ENCODE assay signal across 1 cellular context in the genomic region with DNA sequence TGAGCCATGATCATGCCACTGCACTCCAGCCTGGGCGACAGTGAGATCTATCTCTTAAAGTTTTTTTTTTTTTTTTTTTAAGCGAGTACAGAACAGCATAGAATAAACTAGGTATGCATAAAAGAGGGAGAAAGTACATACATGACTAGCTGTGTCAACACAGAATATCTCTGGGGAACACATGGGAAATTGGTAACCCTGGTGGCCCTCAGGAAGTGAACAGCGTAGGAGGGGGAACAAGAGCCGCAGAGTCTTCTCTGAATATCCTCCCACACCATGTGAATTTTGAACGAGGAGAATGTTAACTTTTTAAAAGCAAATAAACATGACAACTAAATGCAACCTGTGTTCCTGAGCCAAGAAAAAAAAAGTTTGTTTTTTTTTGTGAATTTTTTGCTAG.
TF ChIP-seq lines count a peak whose summit lies in the region.

No MANE protein-coding gene starts in this region.

TF ChIP-seq in GM12878, 131 proteins besides CTCF, POLR2A, EP300 and RAD21:
- TF ChIP-seq, protein P1, sequence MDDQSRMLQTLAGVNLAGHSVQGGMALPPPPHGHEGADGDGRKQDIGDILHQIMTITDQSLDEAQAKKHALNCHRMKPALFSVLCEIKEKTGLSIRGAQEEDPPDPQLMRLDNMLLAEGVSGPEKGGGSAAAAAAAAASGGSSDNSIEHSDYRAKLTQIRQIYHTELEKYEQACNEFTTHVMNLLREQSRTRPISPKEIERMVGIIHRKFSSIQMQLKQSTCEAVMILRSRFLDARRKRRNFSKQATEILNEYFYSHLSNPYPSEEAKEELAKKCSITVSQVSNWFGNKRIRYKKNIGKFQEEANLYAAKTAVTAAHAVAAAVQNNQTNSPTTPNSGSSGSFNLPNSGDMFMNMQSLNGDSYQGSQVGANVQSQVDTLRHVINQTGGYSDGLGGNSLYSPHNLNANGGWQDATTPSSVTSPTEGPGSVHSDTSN (IDR thresholded peaks at IDR 0.05; ENCODE audit: insufficient replicate concordance, low read depth, low read length), result no peak
- TF ChIP-seq, protein P2, sequence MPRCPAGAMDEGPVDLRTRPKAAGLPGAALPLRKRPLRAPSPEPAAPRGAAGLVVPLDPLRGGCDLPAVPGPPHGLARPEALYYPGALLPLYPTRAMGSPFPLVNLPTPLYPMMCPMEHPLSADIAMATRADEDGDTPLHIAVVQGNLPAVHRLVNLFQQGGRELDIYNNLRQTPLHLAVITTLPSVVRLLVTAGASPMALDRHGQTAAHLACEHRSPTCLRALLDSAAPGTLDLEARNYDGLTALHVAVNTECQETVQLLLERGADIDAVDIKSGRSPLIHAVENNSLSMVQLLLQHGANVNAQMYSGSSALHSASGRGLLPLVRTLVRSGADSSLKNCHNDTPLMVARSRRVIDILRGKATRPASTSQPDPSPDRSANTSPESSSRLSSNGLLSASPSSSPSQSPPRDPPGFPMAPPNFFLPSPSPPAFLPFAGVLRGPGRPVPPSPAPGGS (IDR thresholded peaks at IDR 0.05; ENCODE audit: borderline replicate concordance, insufficient read depth, low read depth, low read length, poor library complexity, severe bottlenecking), result peak; percentile 73
- TF ChIP-seq SMARCA5 (IDR thresholded peaks at IDR 0.05), result no peak
- TF ChIP-seq, protein P3, sequence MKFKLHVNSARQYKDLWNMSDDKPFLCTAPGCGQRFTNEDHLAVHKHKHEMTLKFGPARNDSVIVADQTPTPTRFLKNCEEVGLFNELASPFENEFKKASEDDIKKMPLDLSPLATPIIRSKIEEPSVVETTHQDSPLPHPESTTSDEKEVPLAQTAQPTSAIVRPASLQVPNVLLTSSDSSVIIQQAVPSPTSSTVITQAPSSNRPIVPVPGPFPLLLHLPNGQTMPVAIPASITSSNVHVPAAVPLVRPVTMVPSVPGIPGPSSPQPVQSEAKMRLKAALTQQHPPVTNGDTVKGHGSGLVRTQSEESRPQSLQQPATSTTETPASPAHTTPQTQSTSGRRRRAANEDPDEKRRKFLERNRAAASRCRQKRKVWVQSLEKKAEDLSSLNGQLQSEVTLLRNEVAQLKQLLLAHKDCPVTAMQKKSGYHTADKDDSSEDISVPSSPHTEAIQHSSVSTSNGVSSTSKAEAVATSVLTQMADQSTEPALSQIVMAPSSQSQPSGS (IDR thresholded peaks at IDR 0.05; ENCODE audit: low read length), result peak; percentile 44; the same call in 1 of the 2 replicates
- 0 out of 2 replicates have a peak, but pooled peaks have one; percentile 14 for TF ChIP-seq PAX5 (IDR thresholded peaks at IDR 0.05; ENCODE audit: borderline replicate concordance, low read depth, low read length)
- TF ChIP-seq MTA2 (IDR thresholded peaks at IDR 0.05; ENCODE audit: low read depth), result no peak
- TF ChIP-seq, protein P4, sequence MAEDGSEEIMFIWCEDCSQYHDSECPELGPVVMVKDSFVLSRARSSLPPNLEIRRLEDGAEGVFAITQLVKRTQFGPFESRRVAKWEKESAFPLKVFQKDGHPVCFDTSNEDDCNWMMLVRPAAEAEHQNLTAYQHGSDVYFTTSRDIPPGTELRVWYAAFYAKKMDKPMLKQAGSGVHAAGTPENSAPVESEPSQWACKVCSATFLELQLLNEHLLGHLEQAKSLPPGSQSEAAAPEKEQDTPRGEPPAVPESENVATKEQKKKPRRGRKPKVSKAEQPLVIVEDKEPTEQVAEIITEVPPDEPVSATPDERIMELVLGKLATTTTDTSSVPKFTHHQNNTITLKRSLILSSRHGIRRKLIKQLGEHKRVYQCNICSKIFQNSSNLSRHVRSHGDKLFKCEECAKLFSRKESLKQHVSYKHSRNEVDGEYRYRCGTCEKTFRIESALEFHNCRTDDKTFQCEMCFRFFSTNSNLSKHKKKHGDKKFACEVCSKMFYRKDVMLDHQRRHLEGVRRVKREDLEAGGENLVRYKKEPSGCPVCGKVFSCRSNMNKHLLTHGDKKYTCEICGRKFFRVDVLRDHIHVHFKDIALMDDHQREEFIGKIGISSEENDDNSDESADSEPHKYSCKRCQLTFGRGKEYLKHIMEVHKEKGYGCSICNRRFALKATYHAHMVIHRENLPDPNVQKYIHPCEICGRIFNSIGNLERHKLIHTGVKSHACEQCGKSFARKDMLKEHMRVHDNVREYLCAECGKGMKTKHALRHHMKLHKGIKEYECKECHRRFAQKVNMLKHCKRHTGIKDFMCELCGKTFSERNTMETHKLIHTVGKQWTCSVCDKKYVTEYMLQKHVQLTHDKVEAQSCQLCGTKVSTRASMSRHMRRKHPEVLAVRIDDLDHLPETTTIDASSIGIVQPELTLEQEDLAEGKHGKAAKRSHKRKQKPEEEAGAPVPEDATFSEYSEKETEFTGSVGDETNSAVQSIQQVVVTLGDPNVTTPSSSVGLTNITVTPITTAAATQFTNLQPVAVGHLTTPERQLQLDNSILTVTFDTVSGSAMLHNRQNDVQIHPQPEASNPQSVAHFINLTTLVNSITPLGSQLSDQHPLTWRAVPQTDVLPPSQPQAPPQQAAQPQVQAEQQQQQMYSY (CRISPR knock-in tag; IDR thresholded peaks at IDR 0.05), result no peak
- TF ChIP-seq, protein P5, sequence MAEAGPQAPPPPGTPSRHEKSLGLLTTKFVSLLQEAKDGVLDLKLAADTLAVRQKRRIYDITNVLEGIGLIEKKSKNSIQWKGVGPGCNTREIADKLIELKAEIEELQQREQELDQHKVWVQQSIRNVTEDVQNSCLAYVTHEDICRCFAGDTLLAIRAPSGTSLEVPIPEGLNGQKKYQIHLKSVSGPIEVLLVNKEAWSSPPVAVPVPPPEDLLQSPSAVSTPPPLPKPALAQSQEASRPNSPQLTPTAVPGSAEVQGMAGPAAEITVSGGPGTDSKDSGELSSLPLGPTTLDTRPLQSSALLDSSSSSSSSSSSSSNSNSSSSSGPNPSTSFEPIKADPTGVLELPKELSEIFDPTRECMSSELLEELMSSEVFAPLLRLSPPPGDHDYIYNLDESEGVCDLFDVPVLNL (IDR thresholded peaks at IDR 0.05; ENCODE audit: low read depth, low read length), result no peak
- TF ChIP-seq MEF2A (IDR thresholded peaks at IDR 0.05; ENCODE audit: insufficient read depth, low read depth, low read length), result no peak
- peak; percentile 55 for TF ChIP-seq RUNX3 (IDR thresholded peaks at IDR 0.05; ENCODE audit: low read length)
- TF ChIP-seq CREB1 (IDR thresholded peaks at IDR 0.05; ENCODE audit: low read depth), result no peak
- no peak for TF ChIP-seq CREM (IDR thresholded peaks at IDR 0.05; ENCODE audit: low read depth)
- no peak for TF ChIP-seq SUPT20H (IDR thresholded peaks at IDR 0.05; ENCODE audit: borderline replicate concordance, control insufficient read depth, low read depth, low read length)
- TF ChIP-seq TCF12 (IDR thresholded peaks at IDR 0.05; ENCODE audit: low read depth, low read length), result 0 out of 2 replicates have a peak, but pooled peaks have one; percentile 19
